In the genomic region with DNA sequence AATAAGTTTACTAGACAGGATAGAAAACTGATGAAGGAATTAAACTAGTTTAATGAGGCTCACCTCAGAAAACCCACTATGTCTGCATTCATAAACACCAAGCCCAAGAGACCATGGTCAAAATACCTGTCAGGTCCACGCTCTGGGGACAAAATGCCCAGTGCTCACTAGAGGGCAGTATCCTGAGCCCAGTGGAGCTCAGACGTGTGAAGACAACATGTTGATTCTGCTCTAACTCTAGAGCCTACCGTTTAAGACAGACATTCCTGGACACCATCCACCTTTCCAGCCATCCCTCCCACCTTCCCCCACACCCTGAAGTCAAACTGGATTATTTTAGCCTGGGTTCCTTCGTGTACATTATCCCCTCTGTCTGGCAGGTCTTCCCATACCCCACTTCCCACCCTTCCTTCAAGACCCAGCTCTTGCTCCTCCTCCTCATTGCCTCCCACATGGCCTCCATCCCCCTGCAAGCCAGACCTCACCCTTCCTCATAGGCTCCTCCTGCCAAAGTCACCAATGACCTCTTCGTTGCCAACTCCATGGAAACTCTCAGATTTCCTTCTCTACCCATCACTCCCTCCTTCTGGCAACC, we compare ENCODE assay signal across 8 cellular contexts.
DNase-seq lines count a peak whose midpoint lies in the region; ATAC-seq and TF ChIP-seq lines count a peak whose summit lies in the region.

No MANE protein-coding gene starts in this region.

- H3K9ac ChIP-seq in SU-DHL-6 (ENCODE audit: low read length) (no peak overlapping the region), fibroblast of lung (ENCODE audit: insufficient read depth, low read length) (no peak overlapping the region)

- H3F3A ChIP-seq in GM23338 (replicated peaks; ENCODE audit: low read depth) (no peaks in the 10 kb centered on the region), SU-DHL-6 (ENCODE audit: insufficient read depth) (no peaks in the 10 kb centered on the region)

- H3K27ac ChIP-seq in GM23338 (ENCODE audit: low read depth) (no peak overlapping the region), SU-DHL-6 (ENCODE audit: low read depth, low read length) (no peak overlapping the region), fibroblast of lung (ENCODE audit: insufficient read depth, low read length) (no peak overlapping the region), psoas muscle (no peak overlapping the region)

- 27 to 33% (median 32%) methylated on average over 5 of the region's 5 CpGs for WGBS in psoas muscle, 3 donors

- H3K4me3 Mint-ChIP-seq in GM23338 = no peak overlapping the region

- no peaks in the 10 kb centered on the region for H3K4me1 Mint-ChIP-seq in GM23338

- H3K27me3 ChIP-seq in GM23338 (ENCODE audit: insufficient read depth) = no peaks in the 10 kb centered on the region
- no peaks in the 10 kb centered on the region for H3K27me3 ChIP-seq in SU-DHL-6 (ENCODE audit: low read length)
- peaks cover 6% of the 10 kb centered on the region for H3K27me3 ChIP-seq in fibroblast of lung (ENCODE audit: control insufficient read depth, insufficient read depth, low read length)
- peaks cover 0 to 9% (median 0%) of the 10 kb centered on the region in 3 donors for H3K27me3 ChIP-seq in psoas muscle (ENCODE audit: insufficient read depth in 3 of 3, low read length in 2 of 3)

- intact Hi-C loops in psoas muscle (cut with DNase I) = loop anchor here (2.0 kb wide), 1 partner anchor 114 kb away; no protein-coding TSS in a partner anchor

- H3K4me2 ChIP-seq in GM23338 = no peak overlapping the region
- no peak overlapping the region for H3K4me2 ChIP-seq in SU-DHL-6 (ENCODE audit: low read depth, low read length, poor library complexity, severe bottlenecking)
- no peak overlapping the region for H3K4me2 ChIP-seq in fibroblast of lung (ENCODE audit: extremely low read depth, insufficient read depth, low read length)

- no peak overlapping the region for H3K27ac Mint-ChIP-seq in GM23338

- H3K36me3 Mint-ChIP-seq in GM23338 (ENCODE audit: low read depth) = no peaks in the 10 kb centered on the region

- DNase-seq in D341Med (ENCODE audit: low spot score) (peak; percentile 43), GM23338 (ENCODE audit: low spot score) (peak; percentile 73), fibroblast of lung (ENCODE audit: low read depth in 2 of 2) (peak; percentile 14 to 20), psoas muscle (no peak), SKM-1 (lab: John Stamatoyannopoulos, UW; ENCODE audit: unreplicated experiment) (no peak)

- H3K36me3 ChIP-seq in GM23338 (ENCODE audit: insufficient read depth) (no peaks in the 10 kb centered on the region), SU-DHL-6 (ENCODE audit: low read length) (no peaks in the 10 kb centered on the region), fibroblast of lung (ENCODE audit: control insufficient read depth, insufficient read depth, low read length) (no peaks in the 10 kb centered on the region), psoas muscle (ENCODE audit: insufficient read depth in 1 of 2, low read depth in 1 of 2) (no peaks in the 10 kb centered on the region)

- H3K4me1 ChIP-seq in GM23338 (ENCODE audit: insufficient read depth) (no peaks in the 10 kb centered on the region), fibroblast of lung (ENCODE audit: control insufficient read depth, extremely low read depth, insufficient read depth, low read length) (no peaks in the 10 kb centered on the region), psoas muscle (no peaks in the 10 kb centered on the region)

- peak; percentile 76 to 91 for TF ChIP-seq CTCF in GM23338 (conservative IDR thresholded peaks at IDR 0.05; ENCODE audit: low read depth in 2 of 2)
- peak; percentile 31 for TF ChIP-seq CTCF in SU-DHL-6 (IDR thresholded peaks at IDR 0.05; ENCODE audit: insufficient read depth, low read length, poor library complexity, severe bottlenecking)
- TF ChIP-seq CTCF in fibroblast of lung (conservative IDR thresholded peaks at IDR 0.05 in 1 of 2, IDR thresholded peaks at IDR 0.05 in 1 of 2; ENCODE audit: low read depth in 1 of 2, low read length in 2 of 2) = peak; percentile 44 to 64
- peak; percentile 59 for TF ChIP-seq CTCF in psoas muscle (IDR thresholded peaks at IDR 0.05)

- H3K9me2 ChIP-seq in GM23338 (ENCODE audit: insufficient read depth) = peaks cover 9% of the 10 kb centered on the region; the same call in 1 of the 2 replicates
- H3K9me2 ChIP-seq in SU-DHL-6 (replicated peaks; ENCODE audit: insufficient read depth, low read length) = no peaks in the 10 kb centered on the region

- no peaks in the 10 kb centered on the region for H3K9me3 ChIP-seq in SU-DHL-6 (ENCODE audit: insufficient read depth, low read length)
- no peaks in the 10 kb centered on the region for H3K9me3 ChIP-seq in fibroblast of lung (ENCODE audit: control insufficient read depth, insufficient read depth, low read depth, low read length)
- H3K9me3 ChIP-seq in psoas muscle = no peaks in the 10 kb centered on the region

- no peaks in the 10 kb centered on the region; the same call in 2 of the 3 replicates for H3K9me3 Mint-ChIP-seq in GM23338

- no peak overlapping the region for H3K4me3 ChIP-seq in GM23338
- no peak overlapping the region for H3K4me3 ChIP-seq in SU-DHL-6 (ENCODE audit: insufficient read depth, low read length, poor library complexity, severe bottlenecking)
- H3K4me3 ChIP-seq in fibroblast of lung (replicated peaks in 1 of 4; ENCODE audit: control extremely low read depth in 1 of 4, insufficient read depth in 1 of 4, low read depth in 3 of 4, low read length in 4 of 4) = no peak overlapping the region
- H3K4me3 ChIP-seq in psoas muscle = no peak overlapping the region

- no peaks in the 10 kb centered on the region for H3K79me2 ChIP-seq in GM23338 (replicated peaks; ENCODE audit: insufficient read depth)
- H3K79me2 ChIP-seq in SU-DHL-6 (ENCODE audit: insufficient read depth, low read length) = no peaks in the 10 kb centered on the region
- no peaks in the 10 kb centered on the region for H3K79me2 ChIP-seq in fibroblast of lung (ENCODE audit: control insufficient read depth, insufficient read depth, low read length)

- H4K20me1 ChIP-seq in GM23338 (replicated peaks; ENCODE audit: insufficient read depth) = no peaks in the 10 kb centered on the region
- H4K20me1 ChIP-seq in SU-DHL-6 (ENCODE audit: low read depth, low read length) = no peaks in the 10 kb centered on the region
- no peaks in the 10 kb centered on the region for H4K20me1 ChIP-seq in fibroblast of lung (ENCODE audit: control insufficient read depth, extremely low read depth, insufficient read depth, low read length)

- H3K27me3 Mint-ChIP-seq in GM23338 (ENCODE audit: insufficient read depth, low read depth, poor library complexity) = peaks cover 9% of the 10 kb centered on the region

- peak; percentile 92 for ATAC-seq in GM23338
- ATAC-seq in psoas muscle = peak; percentile 79 to 90 (median 80)
- no peak for ATAC-seq in GM19452 (IDR thresholded peaks at IDR 0.05; ENCODE audit: unreplicated experiment)
- no peak for ATAC-seq in GM21423 (IDR thresholded peaks at IDR 0.05; ENCODE audit: unreplicated experiment)

- 0 out of 2 replicates have a peak overlapping the region, but pooled peaks have one; percentile 52 for H2AFZ ChIP-seq in GM23338
- H2AFZ ChIP-seq in SU-DHL-6 (ENCODE audit: low read depth, low read length, severe bottlenecking) = no peak overlapping the region
- no peak overlapping the region for H2AFZ ChIP-seq in fibroblast of lung (ENCODE audit: low read length)

TF ChIP-seq in GM23338, 12 proteins besides CTCF, POLR2A, EP300 and RAD21 (continues in another document):
- TF ChIP-seq ZNF114 (CRISPR knock-in tag; IDR thresholded peaks at IDR 0.05) (no peak), NANOG (IDR thresholded peaks at IDR 0.05; ENCODE audit: borderline replicate concordance) (no peak), JUNB (IDR thresholded peaks at IDR 0.05; ENCODE audit: unreplicated experiment) (no peak), POLR2AphosphoS5 (IDR thresholded peaks at IDR 0.05; ENCODE audit: low read depth) (no peak)

Comparison
In these comparisons a context has a peak if more than half of its experiments do, and no peak if none do; other contexts are left out.
1. DNase-seq: peak in D341Med (single experiment), GM23338 (single experiment) and fibroblast of lung (2 of 2); none in psoas muscle (0 of 2) and SKM-1 (single experiment).
2. ATAC-seq: peak in GM23338 (single experiment) and psoas muscle (4 of 4); none in GM19452 (single experiment) and GM21423 (single experiment).
3. CTCF ChIP-seq: peak in every context shown above with its lines; median percentile 84 in GM23338; 59 in psoas muscle; 54 in fibroblast of lung; 31 in SU-DHL-6.